ENCODE assay signal across 19 cellular contexts in genomic region chr14:105307052-105307727, GRCh38.
"Had no signal": no experiment of that assay in that cellular context is flagged by ENCODE, and none has a peak within 500 bp of the region (broad histone marks: within the 10 kb centered on the region; RNA-seq: fewer than 3 reads in every experiment).

No MANE protein-coding gene starts in this region.

- H3K4me3 ChIP-seq: ascending aorta, coronary artery, hepatocyte, spleen, transverse colon, uterus had no signal

- H3K4me2 ChIP-seq: hepatocyte had no signal

- H3K27me3 ChIP-seq: ascending aorta, foreskin keratinocyte, hepatocyte, spleen, transverse colon, uterus had no signal

- H2AFZ ChIP-seq: hepatocyte had no signal

- H3K4me3 Mint-ChIP-seq: nephron; stimulated activated naive B cell treated with anti-CD40 and anti-IgM and Interleukin-4, amounts not matched to agents 10 μg/mL and 1 μg/mL and 100 μg/mL, for 72 hours had no signal

- H3K4me1 Mint-ChIP-seq: nephron had no signal

- H3K9me3 Mint-ChIP-seq: activated T-helper 2 cell treated with anti-CD3 and anti-CD28 coated beads, Interferon-gamma antibody, Interleukin-2, Interleukin-4, amounts not matched to agents 10 μg/mL and 5 μg/mL and 100 μg/mL, durations not matched to agents 14 hours and 24 hours and 36 hours; nephron; stimulated activated naive B cell treated with anti-CD40 and anti-IgM and Interleukin-4, amounts not matched to agents 10 μg/mL and 1 μg/mL and 100 μg/mL, for 72 hours had no signal

- H3K36me3 Mint-ChIP-seq: stimulated activated naive B cell treated with anti-CD40 and anti-IgM and Interleukin-4, amounts not matched to agents 10 μg/mL and 1 μg/mL and 100 μg/mL, for 72 hours had no signal

- ATAC-seq: foreskin keratinocyte; left lobe of liver; stimulated activated naive B cell treated with anti-CD40 and anti-IgM and Interleukin-4, amounts not matched to agents 10 μg/mL and 1 μg/mL and 100 μg/mL, for 72 hours had no signal

- H3K9me3 ChIP-seq: ascending aorta, spleen, transverse colon, uterus had no signal

- H3K27ac ChIP-seq: ascending aorta, coronary artery, foreskin keratinocyte, hepatocyte, spleen, transverse colon, uterus had no signal

- H3K36me3 ChIP-seq: ascending aorta, spleen, transverse colon, uterus had no signal

- H3K27ac Mint-ChIP-seq: activated T-helper 2 cell treated with anti-CD3 and anti-CD28 coated beads, Interferon-gamma antibody, Interleukin-2, Interleukin-4, amounts not matched to agents 10 μg/mL and 5 μg/mL and 100 μg/mL, durations not matched to agents 14 hours and 24 hours and 36 hours; nephron; stimulated activated naive B cell treated with anti-CD40 and anti-IgM and Interleukin-4, amounts not matched to agents 10 μg/mL and 1 μg/mL and 100 μg/mL, for 72 hours had no signal

- H3K4me1 ChIP-seq: ascending aorta, foreskin keratinocyte, uterus had no signal

- H3K27me3 Mint-ChIP-seq: stimulated activated naive B cell treated with anti-CD40 and anti-IgM and Interleukin-4, amounts not matched to agents 10 μg/mL and 1 μg/mL and 100 μg/mL, for 72 hours had no signal

- H3K79me2 ChIP-seq: hepatocyte had no signal

- DNase-seq: activated naive CD4-positive, alpha-beta T cell treated with Interleukin-2 at 50 U/mL for 16 hours; activated T-cell treated with anti-CD3 and anti-CD28 coated beads for 4 hours; foreskin keratinocyte; kidney; midbrain; occipital lobe; retina; spleen; stimulated activated CD4-positive, alpha-beta T cell treated with anti-CD3 and anti-CD28 coated beads, Interleukin-4, amount 100 ng/mL, for 4 hours; stimulated activated naive B cell treated with anti-CD40 and anti-IgM and Interleukin-4, amounts not matched to agents 10 μg/mL and 1 μg/mL and 100 μg/mL, for 72 hours; T1000; transverse colon; uterus had no signal
